In genomic region chr5:55538621-55539020, GRCh38 we compare ENCODE assay signal across 9 cellular contexts. TPM values are rescaled to one million over a fixed set of nuclear protein-coding genes. Genes with fewer than 3 reads are reported as not detected.
DNase-seq lines count a peak whose midpoint lies in the region; ATAC-seq and TF ChIP-seq lines count a peak whose summit lies in the region.
"Had no signal": no experiment of that assay in that cellular context is flagged by ENCODE, and none has a peak within 500 bp of the region (broad histone marks: within the 10 kb centered on the region; RNA-seq: fewer than 3 reads in every experiment).

No MANE protein-coding gene starts in this region.

- TF ChIP-seq CTCF in left ventricle myocardium inferior (IDR thresholded peaks at IDR 0.05; ENCODE audit: borderline replicate concordance): no peak
- TF ChIP-seq CTCF in MM.1S (IDR thresholded peaks at IDR 0.05; ENCODE audit: low read length): no peak
- no peak for TF ChIP-seq CTCF in dorsolateral prefrontal cortex (IDR thresholded peaks at IDR 0.05 in 54 of 56, conservative IDR thresholded peaks at IDR 0.05 in 2 of 56; ENCODE audit: low read depth in 1 of 56, partially characterized antibody in 56 of 56)
- no peak for TF ChIP-seq CTCF in transverse colon (IDR thresholded peaks at IDR 0.05)
- no peak for TF ChIP-seq CTCF in Caco-2 (IDR thresholded peaks at IDR 0.05; ENCODE audit: insufficient read depth in 1 of 2, low read depth in 1 of 2, low read length in 1 of 2, severe bottlenecking in 1 of 2, unreplicated experiment in 1 of 2)

- intact Hi-C loops in left ventricle myocardium inferior (cut with micrococcal nuclease) (loop anchor here (10.0 kb wide), 1 partner anchor 136 kb away; no protein-coding TSS in a partner anchor), left ventricle myocardium superior (cut with micrococcal nuclease) (no loop called here), dorsolateral prefrontal cortex (cut with DNase I) (loop anchor here (10.0 kb wide), 3 partner anchors 104 to 194 kb away; no protein-coding TSS in a partner anchor), transverse colon (cut with DNase I; ENCODE audit: low total_unique reads) (loop anchor here (10.0 kb wide), 2 partner anchors 66 to 136 kb away; no protein-coding TSS in a partner anchor), Caco-2 (cut with micrococcal nuclease; ENCODE audit: unreplicated experiment) (no loop called here)

- H3K9me3 ChIP-seq in left ventricle myocardium inferior (replicated peaks) (no peaks in the 10 kb centered on the region), MM.1S (replicated peaks; ENCODE audit: insufficient read depth, low read length) (no peaks in the 10 kb centered on the region), transverse colon (no peaks in the 10 kb centered on the region), Caco-2 (no peaks in the 10 kb centered on the region)
- H3K9me3 ChIP-seq: MG63 had no signal

- no peak for TF ChIP-seq EP300 in transverse colon (IDR thresholded peaks at IDR 0.05; ENCODE audit: low read depth)

- H3K4me1 ChIP-seq in left ventricle myocardium inferior: peaks cover 23% of the 10 kb centered on the region
- peaks cover 32% of the 10 kb centered on the region for H3K4me1 ChIP-seq in MM.1S (ENCODE audit: low read length)
- peaks cover 0 to 13% (median 7%) of the 10 kb centered on the region in 4 donors for H3K4me1 ChIP-seq in transverse colon
- H3K4me1 ChIP-seq in Caco-2: peaks cover 28% of the 10 kb centered on the region

- H3K27ac ChIP-seq in left ventricle myocardium inferior (replicated peaks): peak overlapping the region; percentile 63
- peak overlapping the region; percentile 26; the same call in 1 of the 2 replicates for H3K27ac ChIP-seq in MM.1S (ENCODE audit: low read length)
- peak overlapping the region in 41 of 59 donors; percentile 1 to 75 (median 52) for H3K27ac ChIP-seq in dorsolateral prefrontal cortex
- H3K27ac ChIP-seq in transverse colon: peak overlapping the region; percentile 20 to 59 (median 46)

- no peaks in the 10 kb centered on the region for H3K27me3 ChIP-seq in left ventricle myocardium inferior (ENCODE audit: low read depth)
- no peaks in the 10 kb centered on the region for H3K27me3 ChIP-seq in MM.1S (replicated peaks; ENCODE audit: insufficient read depth, low read length)
- H3K27me3 ChIP-seq in dorsolateral prefrontal cortex: no peaks in the 10 kb centered on the region
- H3K27me3 ChIP-seq in transverse colon: no peaks in the 10 kb centered on the region
- no peaks in the 10 kb centered on the region for H3K27me3 ChIP-seq in Caco-2 (replicated peaks; ENCODE audit: control insufficient read depth, insufficient read depth, low read length)
- H3K27me3 ChIP-seq: MG63 had no signal

- no peaks in the 10 kb centered on the region for H3K9me3 Mint-ChIP-seq in Caco-2 (ENCODE audit: unreplicated experiment)

- peaks cover 44% of the 10 kb centered on the region for H3K4me1 Mint-ChIP-seq in Caco-2 (ENCODE audit: low read depth, unreplicated experiment)

- H3K4me3 ChIP-seq in left ventricle myocardium inferior: no peak overlapping the region
- H3K4me3 ChIP-seq in MM.1S (ENCODE audit: low read length): peak overlapping the region; percentile 22
- peak overlapping the region in 26 of 59 donors; percentile 1 to 30 (median 14) for H3K4me3 ChIP-seq in dorsolateral prefrontal cortex
- H3K4me3 ChIP-seq in transverse colon: no peak overlapping the region
- H3K4me3 ChIP-seq in Caco-2 (ENCODE audit: low read depth, low read length): no peak overlapping the region
- H3K4me3 ChIP-seq: MG63 had no signal

- peaks cover 14% of the 10 kb centered on the region for H3K36me3 Mint-ChIP-seq in Caco-2 (ENCODE audit: insufficient read depth, unreplicated experiment)

- WGBS in transverse colon (ENCODE audit: low coverage in 1 of 2), 2 donors: 22 to 56% methylated on average over 2 of the region's 2 CpGs

- H3K9ac ChIP-seq in MM.1S (ENCODE audit: low read length): peak overlapping the region; percentile 1; the same call in 1 of the 2 replicates

- no peak for DNase-seq in left ventricle myocardium inferior
- no peak for DNase-seq in left ventricle myocardium superior
- peak; percentile 64 for DNase-seq in MM.1S
- DNase-seq in dorsolateral prefrontal cortex: no peak
- DNase-seq in transverse colon: no peak
- no peak for DNase-seq in stimulated activated CD4-positive, alpha-beta T cell treated with anti-CD3 and anti-CD28 coated beads, Interleukin-2, amount 100 ng/mL, for 24 hours
- no peak for DNase-seq in putamen (ENCODE audit: low spot score)
- no peak for DNase-seq in Caco-2
- DNase-seq: MG63 had no signal

- BruUV-seq in Caco-2 (replicated peaks; lab: Mats Ljungman, UMichigan): no TSS peak

- H2AFZ ChIP-seq in MM.1S (ENCODE audit: low read length): peak overlapping the region; percentile 10; the same call in 1 of the 2 replicates

- no peak overlapping the region for H3K27ac Mint-ChIP-seq in Caco-2 (ENCODE audit: unreplicated experiment)

- ATAC-seq in left ventricle myocardium superior: no peak

- in situ Hi-C loops in transverse colon (cut with MboI; ENCODE audit: low pct_ligation_motif_present in 1 of 4, low pct_unique_long_range_greater_than_20kb in 1 of 4, low sequenced_read_pairs in 3 of 4): loop anchor here in 1 of 4 donors (10.0 kb wide), 1 partner anchor 146 kb away; no protein-coding TSS in a partner anchor

- H3K36me3 ChIP-seq in left ventricle myocardium inferior: no peaks in the 10 kb centered on the region
- H3K36me3 ChIP-seq in MM.1S (replicated peaks; ENCODE audit: insufficient read depth, low read length): no peaks in the 10 kb centered on the region
- no peaks in the 10 kb centered on the region for H3K36me3 ChIP-seq in transverse colon
- H3K36me3 ChIP-seq in Caco-2 (ENCODE audit: control insufficient read depth, insufficient read depth, low read length): no peaks in the 10 kb centered on the region
- H3K36me3 ChIP-seq: MG63 had no signal

- peak overlapping the region; percentile 53 for H3K4me2 ChIP-seq in MM.1S (ENCODE audit: low read depth, low read length)

- no peaks in the 10 kb centered on the region for H3K9me2 ChIP-seq in MM.1S (replicated peaks; ENCODE audit: insufficient read depth, low read length)

- TF ChIP-seq POLR2A in transverse colon (IDR thresholded peaks at IDR 0.05): no peak

- peaks cover 24% of the 10 kb centered on the region for H3F3A ChIP-seq in MM.1S (ENCODE audit: insufficient read depth, low read length)

- CTCF ChIA-PET in Caco-2 (lab: Charles Lee): no interaction called here

- H4K20me1 ChIP-seq in MM.1S (ENCODE audit: insufficient read depth, low read length): no peaks in the 10 kb centered on the region

- peaks cover 2% of the 10 kb centered on the region; the same call in 1 of the 2 replicates for H3K79me2 ChIP-seq in MM.1S (ENCODE audit: low read length)

- H3K27me3 Mint-ChIP-seq in Caco-2 (ENCODE audit: insufficient read depth, unreplicated experiment): no peaks in the 10 kb centered on the region

- no peak overlapping the region for H3K4me3 Mint-ChIP-seq in Caco-2 (ENCODE audit: unreplicated experiment)

- POLR2A ChIA-PET in Caco-2 (lab: Charles Lee): no interaction called here

RNA-seq across cellular contexts. Expression of gene PLPP1, which starts 3.9 kb away (rescaled TPM):
- 72.6 TPM for total RNA-seq in left ventricle myocardium inferior
- total RNA-seq in left ventricle myocardium superior: 75.7 TPM
- 10 to 100 TPM; 42.8 to 88.1 (median 59.2) TPM for total RNA-seq in dorsolateral prefrontal cortex
- 100 to 1,000 TPM; 222 to 335 (median 288) TPM for total RNA-seq in transverse colon
- total RNA-seq in Caco-2 (2022): 49.4 and 57.9 TPM in 2 replicates

Comparison
In these comparisons a context has a peak if more than half of its experiments do, and no peak if none do; other contexts are left out.
1. intact Hi-C loops: an anchor here in left ventricle myocardium inferior (10.0 kb wide), dorsolateral prefrontal cortex (10.0 kb wide) and transverse colon (10.0 kb wide); none called in left ventricle myocardium superior and Caco-2.